ENCODE assay signal across 18 cellular contexts in the genomic region with DNA sequence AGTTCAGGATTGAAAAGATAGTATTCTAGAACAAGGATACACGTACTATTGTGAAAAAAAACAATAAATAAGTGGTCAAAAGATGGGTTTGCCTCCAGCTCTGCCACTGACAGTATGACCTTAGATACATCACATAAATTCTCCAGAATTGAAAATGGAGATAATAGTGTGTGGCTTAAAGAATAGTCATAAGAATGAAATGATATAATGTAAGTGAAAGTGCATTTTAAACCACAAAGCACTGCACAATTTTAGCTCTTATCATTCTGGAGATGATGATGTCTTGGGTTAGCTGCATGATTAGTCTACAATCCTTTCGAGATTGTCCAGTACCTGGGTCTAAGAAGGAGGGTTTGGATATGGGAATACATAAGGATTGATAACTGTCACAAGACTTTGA. TPM values are rescaled to one million over a fixed set of nuclear protein-coding genes. Genes with fewer than 3 reads are reported as not detected.
DNase-seq lines count a peak whose midpoint lies in the region; ATAC-seq and TF ChIP-seq lines count a peak whose summit lies in the region.
"Had no signal": no experiment of that assay in that cellular context is flagged by ENCODE, and none has a peak within 500 bp of the region (broad histone marks: within the 10 kb centered on the region; RNA-seq: fewer than 3 reads in every experiment).

No MANE protein-coding gene starts in this region.

- 73 to 86% (median 85%) methylated on average over 2 of the region's 2 CpGs for WGBS in spleen, 5 donors

- no peak overlapping the region for H3K4me3 Mint-ChIP-seq in activated T-cell treated with anti-CD3 and anti-CD28 coated beads, Interleukin-2, amount 50 U/mL, for 72 hours
- no peak overlapping the region for H3K4me3 Mint-ChIP-seq in activated T-cell treated with anti-CD3 and anti-CD28 coated beads, Interleukin-2, amount 50 U/mL, for 24 hours
- H3K4me3 Mint-ChIP-seq in stimulated activated effector memory CD8-positive, alpha-beta T cell treated with anti-CD3 and anti-CD28 coated beads, Interleukin-12 subunit alpha, Interleukin-12 subunit beta, amount 100 ng/mL, for 72 hours = no peak overlapping the region
- no peak overlapping the region for H3K4me3 Mint-ChIP-seq in natural killer cell
- H3K4me3 Mint-ChIP-seq: CD14-positive monocyte; CD4-positive, CD25-positive, alpha-beta regulatory T cell; CD8-positive, alpha-beta T cell had no signal

- peaks cover 0 to 4% of the 10 kb centered on the region in 2 donors for H3K9me3 Mint-ChIP-seq in activated T-cell treated with anti-CD3 and anti-CD28 coated beads, Interleukin-2, amount 50 U/mL, for 72 hours
- H3K9me3 Mint-ChIP-seq in activated T-cell treated with anti-CD3 and anti-CD28 coated beads, Interleukin-2, amount 50 U/mL, for 24 hours = no peaks in the 10 kb centered on the region
- H3K9me3 Mint-ChIP-seq in stimulated activated effector memory CD8-positive, alpha-beta T cell treated with anti-CD3 and anti-CD28 coated beads, Interleukin-12 subunit alpha, Interleukin-12 subunit beta, amount 100 ng/mL, for 72 hours = no peaks in the 10 kb centered on the region
- H3K9me3 Mint-ChIP-seq in natural killer cell = no peaks in the 10 kb centered on the region
- H3K9me3 Mint-ChIP-seq: CD4-positive, CD25-positive, alpha-beta regulatory T cell; CD8-positive, alpha-beta T cell had no signal

- H3K9me3 ChIP-seq in spleen = no peaks in the 10 kb centered on the region
- H3K9me3 ChIP-seq: BE2C, BLaER1 had no signal

- no peaks in the 10 kb centered on the region for H3K27me3 ChIP-seq in spleen (replicated peaks in 1 of 7)
- H3K27me3 ChIP-seq: BE2C, BLaER1 had no signal

- H3K4me3 ChIP-seq in spleen = no peak overlapping the region
- H3K4me3 ChIP-seq: BLaER1 had no signal

- peaks cover 7% of the 10 kb centered on the region for H3K4me1 Mint-ChIP-seq in activated T-cell treated with anti-CD3 and anti-CD28 coated beads, Interleukin-2, amount 50 U/mL, for 72 hours (ENCODE audit: low read depth)
- peaks cover 4% of the 10 kb centered on the region for H3K4me1 Mint-ChIP-seq in activated T-cell treated with anti-CD3 and anti-CD28 coated beads, Interleukin-2, amount 50 U/mL, for 24 hours (ENCODE audit: low read depth)
- H3K4me1 Mint-ChIP-seq in stimulated activated effector memory CD8-positive, alpha-beta T cell treated with anti-CD3 and anti-CD28 coated beads, Interleukin-12 subunit alpha, Interleukin-12 subunit beta, amount 100 ng/mL, for 72 hours = no peaks in the 10 kb centered on the region
- no peaks in the 10 kb centered on the region for H3K4me1 Mint-ChIP-seq in natural killer cell

- no peaks in the 10 kb centered on the region for H3K36me3 ChIP-seq in spleen
- H3K36me3 ChIP-seq: BE2C, BLaER1 had no signal

- H3K27ac ChIP-seq in spleen = no peak overlapping the region
- H3K27ac ChIP-seq: BLaER1 had no signal

- H3K36me3 Mint-ChIP-seq in activated T-cell treated with anti-CD3 and anti-CD28 coated beads, Interleukin-2, amount 50 U/mL, for 72 hours (ENCODE audit: insufficient read depth in 2 of 2) = peaks cover 2% of the 10 kb centered on the region in 2 donors
- no peaks in the 10 kb centered on the region for H3K36me3 Mint-ChIP-seq in activated T-cell treated with anti-CD3 and anti-CD28 coated beads, Interleukin-2, amount 50 U/mL, for 24 hours (ENCODE audit: low read depth)
- no peaks in the 10 kb centered on the region for H3K36me3 Mint-ChIP-seq in stimulated activated effector memory CD8-positive, alpha-beta T cell treated with anti-CD3 and anti-CD28 coated beads, Interleukin-12 subunit alpha, Interleukin-12 subunit beta, amount 100 ng/mL, for 72 hours
- H3K36me3 Mint-ChIP-seq in natural killer cell = no peaks in the 10 kb centered on the region
- H3K36me3 Mint-ChIP-seq: CD14-positive monocyte; CD4-positive, CD25-positive, alpha-beta regulatory T cell; CD8-positive, alpha-beta T cell had no signal

- H3K4me1 ChIP-seq in spleen = no peaks in the 10 kb centered on the region
- H3K4me1 ChIP-seq: BE2C, BLaER1 had no signal

- TF ChIP-seq POLR2A in spleen (IDR thresholded peaks at IDR 0.05) = no peak

- DNase-seq in activated T-cell treated with anti-CD3 and anti-CD28 coated beads, Interleukin-2, amount 50 U/mL, for 72 hours = no peak
- DNase-seq in activated T-cell treated with anti-CD3 and anti-CD28 coated beads, Interleukin-2, amount 50 U/mL, for 24 hours = no peak
- DNase-seq in amniotic epithelial cell (ENCODE audit: low read depth) (peak; percentile 48), COR-L47 (lab: John Stamatoyannopoulos, UW) (no peak), natural killer cell (no peak), spleen (no peak)
- DNase-seq in stimulated activated effector memory CD8-positive, alpha-beta T cell treated with anti-CD3 and anti-CD28 coated beads, Interleukin-12 subunit alpha, Interleukin-12 subunit beta, amount 100 ng/mL, for 72 hours (ENCODE audit: low spot score in 2 of 2) = no peak
- DNase-seq: 8988T; ACHN; BE2C; C1 segment of cervical spinal cord; CD4-positive, CD25-positive, alpha-beta regulatory T cell; CD8-positive, alpha-beta T cell; DMS79 treated with DMSO at 0.1 percent for 48 hours; GF-D8 had no signal

- no peak overlapping the region for H3K27ac Mint-ChIP-seq in activated T-cell treated with anti-CD3 and anti-CD28 coated beads, Interleukin-2, amount 50 U/mL, for 72 hours
- H3K27ac Mint-ChIP-seq in activated T-cell treated with anti-CD3 and anti-CD28 coated beads, Interleukin-2, amount 50 U/mL, for 24 hours = no peak overlapping the region
- H3K27ac Mint-ChIP-seq in stimulated activated effector memory CD8-positive, alpha-beta T cell treated with anti-CD3 and anti-CD28 coated beads, Interleukin-12 subunit alpha, Interleukin-12 subunit beta, amount 100 ng/mL, for 72 hours = no peak overlapping the region
- no peak overlapping the region for H3K27ac Mint-ChIP-seq in natural killer cell
- H3K27ac Mint-ChIP-seq: CD14-positive monocyte; CD4-positive, CD25-positive, alpha-beta regulatory T cell; CD8-positive, alpha-beta T cell had no signal

- peak; percentile 43 to 49 for ATAC-seq in activated T-cell treated with anti-CD3 and anti-CD28 coated beads, Interleukin-2, amount 50 U/mL, for 72 hours (replicated peaks in 1 of 2)
- ATAC-seq in HG02884 (IDR thresholded peaks at IDR 0.05; ENCODE audit: unreplicated experiment) = peak; percentile 53
- ATAC-seq in stimulated activated effector memory CD8-positive, alpha-beta T cell treated with anti-CD3 and anti-CD28 coated beads, Interleukin-12 subunit alpha, Interleukin-12 subunit beta, amount 100 ng/mL, for 72 hours = peak; percentile 58
- ATAC-seq in natural killer cell = no peak
- ATAC-seq: CD8-positive, alpha-beta T cell had no signal

- peaks cover 19% of the 10 kb centered on the region for H3K27me3 Mint-ChIP-seq in activated T-cell treated with anti-CD3 and anti-CD28 coated beads, Interleukin-2, amount 50 U/mL, for 72 hours (ENCODE audit: low read depth)
- peaks cover 20% of the 10 kb centered on the region for H3K27me3 Mint-ChIP-seq in activated T-cell treated with anti-CD3 and anti-CD28 coated beads, Interleukin-2, amount 50 U/mL, for 24 hours
- H3K27me3 Mint-ChIP-seq in natural killer cell (ENCODE audit: low read depth in 2 of 2) = peaks cover 9 to 18% of the 10 kb centered on the region in 2 donors

- intact Hi-C loops in natural killer cell (cut with micrococcal nuclease) (no loop called here), spleen (cut with DNase I; ENCODE audit: low total_unique reads) (no loop called here)

- TF ChIP-seq CTCF in natural killer cell (IDR thresholded peaks at IDR 0.05) (no peak), spleen (IDR thresholded peaks at IDR 0.05 in 8 of 11, conservative IDR thresholded peaks at IDR 0.05 in 3 of 11) (no peak)

RNA-seq across cellular contexts. Expression of a gene that starts 21.9 kb away (rescaled TPM):
- 10 to 100 TPM; 27.6 to 30.9 TPM for total RNA-seq in activated T-cell treated with anti-CD3 and anti-CD28 coated beads, Interleukin-2, amount 50 U/mL, for 72 hours
- total RNA-seq in natural killer cell (10 to 100 TPM; 11.8 to 15.9 (median 14.5) TPM), spleen (10 to 100 TPM; 13.4 to 31.5 (median 14.9) TPM)
- polyA plus RNA-seq in spleen = 10 to 100 TPM in 1 of 3 donors, 1 to 10 TPM in 2; 7.7 to 10.1 (median 8.2) TPM

Comparison
In these comparisons a context has a peak if more than half of its experiments do, and no peak if none do; other contexts are left out.
1. ATAC-seq: peak in activated T-cell treated with anti-CD3 and anti-CD28 coated beads, Interleukin-2, amount 50 U/mL, for 72 hours (2 of 2), HG02884 (single experiment) and stimulated activated effector memory CD8-positive, alpha-beta T cell treated with anti-CD3 and anti-CD28 coated beads, Interleukin-12 subunit alpha, Interleukin-12 subunit beta, amount 100 ng/mL, for 72 hours (single experiment); none in natural killer cell (0 of 3).